ENCODE assay signal across 26 cellular contexts in the genomic region with DNA sequence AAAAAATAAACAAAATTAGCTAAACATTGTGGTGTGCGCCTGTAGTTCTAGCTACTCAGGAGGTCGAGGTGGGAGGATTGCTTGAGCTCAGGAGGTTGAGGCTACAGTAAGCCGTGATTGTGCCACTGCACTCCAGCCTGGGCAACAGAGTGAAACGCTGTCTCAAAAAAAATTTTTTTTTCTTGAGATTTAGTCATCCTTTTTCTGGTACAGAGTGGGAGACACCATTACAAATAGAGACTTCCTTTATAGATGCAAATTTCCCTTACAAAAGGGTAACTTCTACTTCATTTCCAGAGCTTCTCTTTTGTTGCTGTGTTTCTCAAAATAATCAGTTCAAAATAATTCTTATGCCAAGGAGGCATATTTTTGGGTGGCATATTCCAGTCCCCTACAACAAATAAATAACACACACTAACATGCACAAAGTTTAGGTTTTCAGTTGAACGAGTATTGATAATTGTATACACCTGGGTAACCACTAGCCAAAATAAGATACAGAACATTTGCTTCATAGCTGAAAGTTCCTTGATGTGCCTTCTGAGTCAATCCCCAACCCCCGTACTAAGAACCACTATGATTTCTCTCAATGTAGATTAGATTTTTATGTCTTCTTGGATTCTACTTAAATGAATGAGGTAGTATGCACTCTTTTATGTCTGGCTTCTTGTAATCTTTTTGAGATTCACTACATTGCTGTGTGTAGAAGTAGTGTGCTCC.
A peak's percentile ranks its signal among the peaks of the same experiment; 100 is the strongest.
DNase-seq lines count a peak whose midpoint lies in the region; ATAC-seq and TF ChIP-seq lines count a peak whose summit lies in the region.
"Had no signal": no experiment of that assay in that cellular context is flagged by ENCODE, and none has a peak within 500 bp of the region (broad histone marks: within the 10 kb centered on the region; RNA-seq: fewer than 3 reads in every experiment).

No MANE protein-coding gene starts in this region.

- H3K4me3 Mint-ChIP-seq in activated CD4-positive, alpha-beta T cell treated with anti-CD3 and anti-CD28 coated beads, Interleukin-2, amount 10 ng/mL, durations not matched to agents 24 days and 14 days, result no peak overlapping the region
- no peak overlapping the region for H3K4me3 Mint-ChIP-seq in activated CD4-positive, alpha-beta T cell treated with anti-CD3 and anti-CD28 coated beads, Interleukin-2, amount 10 ng/mL, durations not matched to agents 7 days and 5 days
- no peak overlapping the region for H3K4me3 Mint-ChIP-seq in activated B cell treated with CpG ODN at 0.5 μM for 24 hours
- H3K4me3 Mint-ChIP-seq: CD8-positive, alpha-beta T cell; natural killer cell had no signal

- peak overlapping the region; percentile 24 for H3K27ac Mint-ChIP-seq in activated CD4-positive, alpha-beta T cell treated with anti-CD3 and anti-CD28 coated beads, Interleukin-2, amount 10 ng/mL, durations not matched to agents 24 days and 14 days
- no peak overlapping the region for H3K27ac Mint-ChIP-seq in activated CD4-positive, alpha-beta T cell treated with anti-CD3 and anti-CD28 coated beads, Interleukin-2, amount 10 ng/mL, durations not matched to agents 7 days and 5 days
- H3K27ac Mint-ChIP-seq in activated B cell treated with CpG ODN at 0.5 μM for 24 hours, result no peak overlapping the region
- H3K27ac Mint-ChIP-seq: activated naive CD4-positive, alpha-beta T cell treated with anti-CD3 and anti-CD28 coated beads, Interleukin-2, amount 50 U/mL, for 72 hours; CD8-positive, alpha-beta T cell; IgD-negative memory B cell; natural killer cell had no signal

- ATAC-seq in HG02610 (IDR thresholded peaks at IDR 0.05; ENCODE audit: unreplicated experiment), result peak; percentile 54
- peak; percentile 64 for ATAC-seq in activated B cell treated with CpG ODN at 0.5 μM for 24 hours (ENCODE audit: low read depth)
- no peak for ATAC-seq in left ventricle myocardium superior
- no peak for ATAC-seq in Right ventricle myocardium superior (ENCODE audit: poor library complexity)
- ATAC-seq: CD8-positive, alpha-beta T cell; natural killer cell; psoas muscle had no signal

- POLR2A ChIA-PET in activated CD4-positive, alpha-beta T cell treated with anti-CD3 and anti-CD28 coated beads, Interleukin-2, amount 10 ng/mL, durations not matched to agents 7 days and 5 days (lab: Charles Lee), result no interaction called here
- POLR2A ChIA-PET in activated B cell treated with CpG ODN at 0.5 μM for 24 hours (lab: Charles Lee), result no interaction called here

- intact Hi-C loops in activated CD4-positive, alpha-beta T cell treated with anti-CD3 and anti-CD28 coated beads, Interleukin-2, amount 10 ng/mL, durations not matched to agents 24 days and 14 days (cut with micrococcal nuclease), result no loop called here
- intact Hi-C loops in activated B cell treated with CpG ODN at 0.5 μM for 24 hours (cut with micrococcal nuclease) (no loop called here), left ventricle myocardium superior (cut with micrococcal nuclease) (no loop called here), Right ventricle myocardium superior (cut with DNase I) (no loop called here)

- no peak for DNase-seq in activated CD4-positive, alpha-beta T cell treated with anti-CD3 and anti-CD28 coated beads, Interleukin-2, amount 10 ng/mL, durations not matched to agents 24 days and 14 days
- DNase-seq in activated CD4-positive, alpha-beta T cell treated with anti-CD3 and anti-CD28 coated beads, Interleukin-2, amount 10 ng/mL, durations not matched to agents 7 days and 5 days, result no peak
- DNase-seq in activated B cell treated with CpG ODN at 0.5 μM for 24 hours, result no peak
- DNase-seq in left ventricle myocardium superior, result no peak
- no peak for DNase-seq in NCI-H1930 (lab: John Stamatoyannopoulos, UW)
- no peak for DNase-seq in Right ventricle myocardium superior
- no peak for DNase-seq in globus pallidus (ENCODE audit: low spot score)
- DNase-seq: activated CD4-positive, alpha-beta T cell treated with anti-CD3 and anti-CD28 coated beads, Interleukin-2, amount 50 U/mL, for 48 hours; CD8-positive, alpha-beta T cell; DMS 273 treated with DMSO at 0.1 percent for 48 hours; H7; left ventricle myocardium inferior; midbrain; natural killer cell; NCI-H1105 treated with DMSO at 0.1 percent for 48 hours; NCI-H2029; NCI-H526; occipital lobe; psoas muscle; SJCRH30; stimulated activated CD4-positive, alpha-beta T cell treated with anti-CD3 and anti-CD28 coated beads, Interleukin-15, amount 100 ng/mL, for 24 hours; stimulated activated naive CD4-positive, alpha-beta T cell treated with Interleukin-2 at 50 U/mL for 16 hours; testis had no signal

- H3K4me1 Mint-ChIP-seq in activated CD4-positive, alpha-beta T cell treated with anti-CD3 and anti-CD28 coated beads, Interleukin-2, amount 10 ng/mL, durations not matched to agents 24 days and 14 days, result peaks cover 29% of the 10 kb centered on the region
- H3K4me1 Mint-ChIP-seq in activated CD4-positive, alpha-beta T cell treated with anti-CD3 and anti-CD28 coated beads, Interleukin-2, amount 10 ng/mL, durations not matched to agents 7 days and 5 days, result peaks cover 6% of the 10 kb centered on the region
- H3K4me1 Mint-ChIP-seq in activated B cell treated with CpG ODN at 0.5 μM for 24 hours, result peaks cover 28% of the 10 kb centered on the region

- no peaks in the 10 kb centered on the region for H3K27me3 Mint-ChIP-seq in activated CD4-positive, alpha-beta T cell treated with anti-CD3 and anti-CD28 coated beads, Interleukin-2, amount 10 ng/mL, durations not matched to agents 24 days and 14 days
- H3K27me3 Mint-ChIP-seq in activated CD4-positive, alpha-beta T cell treated with anti-CD3 and anti-CD28 coated beads, Interleukin-2, amount 10 ng/mL, durations not matched to agents 7 days and 5 days, result peaks cover 3% of the 10 kb centered on the region
- H3K27me3 Mint-ChIP-seq in activated B cell treated with CpG ODN at 0.5 μM for 24 hours, result peaks cover 6% of the 10 kb centered on the region

- CTCF ChIA-PET in activated CD4-positive, alpha-beta T cell treated with anti-CD3 and anti-CD28 coated beads, Interleukin-2, amount 10 ng/mL, durations not matched to agents 7 days and 5 days (lab: Charles Lee), result interaction anchor here (1.4 kb wide), 1 partner anchor 10 kb away, joined by 3 read pairs; no protein-coding TSS in a partner anchor
- CTCF ChIA-PET in activated B cell treated with CpG ODN at 0.5 μM for 24 hours (lab: Charles Lee), result no interaction called here

- no peak for TF ChIP-seq CTCF in activated B cell treated with CpG ODN at 0.5 μM for 24 hours (IDR thresholded peaks at IDR 0.05)

- H3K9me3 Mint-ChIP-seq in activated CD4-positive, alpha-beta T cell treated with anti-CD3 and anti-CD28 coated beads, Interleukin-2, amount 10 ng/mL, durations not matched to agents 24 days and 14 days, result peaks cover 17% of the 10 kb centered on the region
- H3K9me3 Mint-ChIP-seq in activated CD4-positive, alpha-beta T cell treated with anti-CD3 and anti-CD28 coated beads, Interleukin-2, amount 10 ng/mL, durations not matched to agents 7 days and 5 days, result peaks cover 6% of the 10 kb centered on the region
- H3K9me3 Mint-ChIP-seq in activated B cell treated with CpG ODN at 0.5 μM for 24 hours, result peaks cover 2% of the 10 kb centered on the region
- H3K9me3 Mint-ChIP-seq: CD8-positive, alpha-beta T cell had no signal

- H3K36me3 Mint-ChIP-seq in activated CD4-positive, alpha-beta T cell treated with anti-CD3 and anti-CD28 coated beads, Interleukin-2, amount 10 ng/mL, durations not matched to agents 24 days and 14 days (ENCODE audit: low read depth), result no peaks in the 10 kb centered on the region
- H3K36me3 Mint-ChIP-seq in activated CD4-positive, alpha-beta T cell treated with anti-CD3 and anti-CD28 coated beads, Interleukin-2, amount 10 ng/mL, durations not matched to agents 7 days and 5 days (ENCODE audit: low read depth), result no peaks in the 10 kb centered on the region
- no peaks in the 10 kb centered on the region for H3K36me3 Mint-ChIP-seq in activated B cell treated with CpG ODN at 0.5 μM for 24 hours (ENCODE audit: low read depth)
- H3K36me3 Mint-ChIP-seq: CD8-positive, alpha-beta T cell; natural killer cell had no signal

Comparison
In these comparisons a context has a peak if more than half of its experiments do, and no peak if none do; other contexts are left out.
1. ATAC-seq: peak in HG02610 (single experiment) and activated B cell treated with CpG ODN at 0.5 μM for 24 hours (single experiment); none in left ventricle myocardium superior (single experiment) and Right ventricle myocardium superior (single experiment).